Comparison of ENCODE assay signal across 8 cellular contexts in genomic region chr1:24555591-24556413, GRCh38. TPM values are rescaled to one million over a fixed set of nuclear protein-coding genes. Genes with fewer than 3 reads are reported as not detected.
DNase-seq lines count a peak whose midpoint lies in the region; ATAC-seq and TF ChIP-seq lines count a peak whose summit lies in the region.

TSS of gene NCMAP (plus strand) at chr1:24556087. CDS start at chr1:24595431, 39,344 bp downstream.

- H3K36me3 Mint-ChIP-seq in WTC11, result no peaks in the 10 kb centered on the region
- H3K36me3 Mint-ChIP-seq in naive thymus-derived CD4-positive, alpha-beta T cell, result no peaks in the 10 kb centered on the region

- H3K4me1 ChIP-seq in HCT116 (ENCODE audit: control insufficient read depth in 1 of 2, insufficient read depth in 2 of 2, low read length in 2 of 2) (peaks cover 25 to 31% of the 10 kb centered on the region in 2 experiments; a peak in 3 of 4 replicates), ectodermal cell (ENCODE audit: control insufficient read depth, insufficient read depth, low read length) (peaks cover 12% of the 10 kb centered on the region)
- peaks cover 0 to 8% of the 10 kb centered on the region in 2 donors for H3K4me1 ChIP-seq in naive thymus-derived CD4-positive, alpha-beta T cell (ENCODE audit: control insufficient read depth in 2 of 2, insufficient read depth in 2 of 2, low read length in 2 of 2)

- H3K79me2 ChIP-seq in HCT116 (ENCODE audit: insufficient read depth, low read length), result no peaks in the 10 kb centered on the region

- H3K4me3 ChIP-seq in HCT116 (replicated peaks in 1 of 2; ENCODE audit: low read depth in 1 of 2, low read length in 2 of 2), result peak within 1 kb of the TSS; percentile 46 to 60
- H3K4me3 ChIP-seq in ectodermal cell (ENCODE audit: insufficient read depth, low read depth, low read length), result peak within 1 kb of the TSS; percentile 23
- peak within 1 kb of the TSS; percentile 48 for H3K4me3 ChIP-seq in naive thymus-derived CD4-positive, alpha-beta T cell (ENCODE audit: low read length)

- no peaks in the 10 kb centered on the region for H3K9me3 Mint-ChIP-seq in WTC11
- no peaks in the 10 kb centered on the region for H3K9me3 Mint-ChIP-seq in naive thymus-derived CD4-positive, alpha-beta T cell

- CTCF ChIA-PET in HCT116 (lab: Charles Lee) (interaction anchor here (1.1 to 1.5 kb wide), 3 partner anchors 15 to 275 kb away, joined by 3 to 4 read pairs (median 4); no protein-coding TSS in a partner anchor), WTC11 (lab: Charles Lee) (interaction anchor here (1.0 to 3.0 kb wide), 4 partner anchors 14 to 140 kb away, joined by 4 to 16 read pairs (median 9); partner anchors contain the start of gene NIPAL3)
- CTCF ChIA-PET in naive thymus-derived CD4-positive, alpha-beta T cell (lab: Charles Lee), result no interaction called here

- H4K20me1 ChIP-seq in HCT116 (ENCODE audit: insufficient read depth), result no peaks in the 10 kb centered on the region

- H2AFZ ChIP-seq in HCT116 (ENCODE audit: low read depth, low read length, poor library complexity, severe bottlenecking), result peak within 1 kb of the TSS; percentile 44

- ATAC-seq in HCT116 (peak; percentile 74), WTC11 (peak; percentile 37), GM21717 (IDR thresholded peaks at IDR 0.05; ENCODE audit: unreplicated experiment) (no peak), GM21515 (IDR thresholded peaks at IDR 0.05; ENCODE audit: unreplicated experiment) (no peak), GM18519 (IDR thresholded peaks at IDR 0.05; ENCODE audit: low FRiP score, unreplicated experiment) (no peak), HG03108 (IDR thresholded peaks at IDR 0.05; ENCODE audit: unreplicated experiment) (no peak)
- ATAC-seq in naive thymus-derived CD4-positive, alpha-beta T cell, result peak; percentile 81

- 2 to 3% methylated on average over 61 of the region's 61 CpGs for WGBS in ectodermal cell, 2 experiments

- no TSS peak for BruUV-seq in HCT116 (replicated peaks; lab: Mats Ljungman, UMichigan)

- H3K27ac Mint-ChIP-seq in WTC11, result no peak within 1 kb of the TSS
- H3K27ac Mint-ChIP-seq in naive thymus-derived CD4-positive, alpha-beta T cell, result peak within 1 kb of the TSS in 8 of 9 donors; percentile 34 to 85 (median 76)

- no peaks in the 10 kb centered on the region for H3K9me3 ChIP-seq in HCT116 (ENCODE audit: control insufficient read depth in 1 of 2, insufficient read depth in 1 of 2, low read depth in 1 of 2, low read length in 2 of 2)
- no peaks in the 10 kb centered on the region for H3K9me3 ChIP-seq in ectodermal cell (ENCODE audit: control insufficient read depth, low read length)
- no peaks in the 10 kb centered on the region for H3K9me3 ChIP-seq in naive thymus-derived CD4-positive, alpha-beta T cell (ENCODE audit: control insufficient read depth in 2 of 3, low read length in 3 of 3)

- no peaks in the 10 kb centered on the region for H3K27me3 ChIP-seq in HCT116 (ENCODE audit: insufficient read depth, low read length)
- peaks cover 44% of the 10 kb centered on the region for H3K27me3 ChIP-seq in ectodermal cell (ENCODE audit: control insufficient read depth, insufficient read depth, low read length, poor library complexity, severe bottlenecking)
- no peaks in the 10 kb centered on the region for H3K27me3 ChIP-seq in naive thymus-derived CD4-positive, alpha-beta T cell (ENCODE audit: control insufficient read depth in 2 of 2, insufficient read depth in 2 of 2, low read length in 2 of 2)

- peak within 1 kb of the TSS; percentile 85 for H3K4me2 ChIP-seq in HCT116 (ENCODE audit: low read length)

- peaks cover 26% of the 10 kb centered on the region for H3K4me1 Mint-ChIP-seq in WTC11
- peaks cover 10 to 21% (median 10%) of the 10 kb centered on the region in 7 donors for H3K4me1 Mint-ChIP-seq in naive thymus-derived CD4-positive, alpha-beta T cell

- RAD21 ChIA-PET in HCT116 (lab: Charles Lee; ENCODE audit: low non-redundant PET in 1 of 2, low total read pairs in 2 of 2, uncharacterized antibody in 2 of 2, unreplicated experiment in 2 of 2), result no interaction called here

- no peak within 1 kb of the TSS; the same call in 1 of the 2 replicates for H3K27ac ChIP-seq in HCT116 (ENCODE audit: low read depth, low read length)
- no peak within 1 kb of the TSS for H3K27ac ChIP-seq in ectodermal cell (ENCODE audit: insufficient read depth, low read depth, low read length, poor library complexity, severe bottlenecking)
- peak within 1 kb of the TSS; percentile 47 for H3K27ac ChIP-seq in naive thymus-derived CD4-positive, alpha-beta T cell (ENCODE audit: low read depth, low read length)

- no peak for TF ChIP-seq POLR2A in HCT116 (IDR thresholded peaks at IDR 0.05; ENCODE audit: borderline replicate concordance, extremely low read depth, insufficient read depth, insufficient read length)

- intact Hi-C loops in HCT116 (cut with micrococcal nuclease), result no loop called here
- intact Hi-C loops in naive thymus-derived CD4-positive, alpha-beta T cell (cut with micrococcal nuclease), result no loop called here

- DNase-seq in HCT116 (ENCODE audit: low read depth, low spot score), result peak; percentile 10
- DNase-seq in WTC11 (ENCODE audit: low spot score), result peak; percentile 53
- peak in 8 of 9 donors; percentile 17 to 52 (median 36) for DNase-seq in naive thymus-derived CD4-positive, alpha-beta T cell

- H3K4me3 Mint-ChIP-seq in WTC11, result peak within 1 kb of the TSS; percentile 74
- H3K4me3 Mint-ChIP-seq in naive thymus-derived CD4-positive, alpha-beta T cell, result peak within 1 kb of the TSS; percentile 63 to 92 (median 87)

- peaks cover 37% of the 10 kb centered on the region for H3K27me3 Mint-ChIP-seq in WTC11 (ENCODE audit: low read depth)
- peaks cover 0 to 63% (median 9%) of the 10 kb centered on the region in 5 donors for H3K27me3 Mint-ChIP-seq in naive thymus-derived CD4-positive, alpha-beta T cell

- POLR2A ChIA-PET in HCT116 (lab: Charles Lee) (no interaction called here), WTC11 (lab: Charles Lee) (interaction anchor here (0.6 kb wide), 1 partner anchor 84 kb away, joined by 3 read pairs; no protein-coding TSS in a partner anchor)
- POLR2A ChIA-PET in naive thymus-derived CD4-positive, alpha-beta T cell (lab: Charles Lee), result interaction anchor here (0.9 to 1.0 kb wide), 2 partner anchors 10 to 20 kb away, joined by 3 to 5 read pairs; no protein-coding TSS in a partner anchor

- peak; percentile 67 for TF ChIP-seq RAD21 in HCT116 (IDR thresholded peaks at IDR 0.05; ENCODE audit: low read depth)

- TF ChIP-seq CTCF in HCT116 (IDR thresholded peaks at IDR 0.05 in 2 of 3, conservative IDR thresholded peaks at IDR 0.05 in 1 of 3; ENCODE audit: borderline replicate concordance in 1 of 3, insufficient read depth in 1 of 3, low read depth in 2 of 3, low read length in 2 of 3) (peak; percentile 8 to 32 (median 12); a peak in 1 of 6 replicates), WTC11 (IDR thresholded peaks at IDR 0.05) (no peak)

- H3K36me3 ChIP-seq in HCT116 (ENCODE audit: control insufficient read depth in 1 of 2, insufficient read depth in 2 of 2, low read length in 2 of 2) (no peaks in the 10 kb centered on the region), ectodermal cell (ENCODE audit: control insufficient read depth, insufficient read depth, low read length) (no peaks in the 10 kb centered on the region)
- no peaks in the 10 kb centered on the region for H3K36me3 ChIP-seq in naive thymus-derived CD4-positive, alpha-beta T cell (ENCODE audit: control insufficient read depth in 2 of 3, insufficient read depth in 3 of 3, low read length in 3 of 3)

- peak within 1 kb of the TSS; percentile 39 for H3K9ac ChIP-seq in HCT116 (ENCODE audit: low read length)

- H3K9me2 ChIP-seq in HCT116 (ENCODE audit: insufficient read depth), result no peaks in the 10 kb centered on the region

TF ChIP-seq in WTC11, 78 proteins besides CTCF, POLR2A, EP300 and RAD21 (continues in another document):
- no peak for TF ChIP-seq AFF4 (CRISPR knock-in tag; IDR thresholded peaks at IDR 0.05; ENCODE audit: borderline replicate concordance)
- 0 out of 2 replicates have a peak, but pooled peaks have one; percentile 35 for TF ChIP-seq ZNF423 (CRISPR knock-in tag; IDR thresholded peaks at IDR 0.05)

RNA-seq across cellular contexts. Expression of gene NCMAP, which starts in this region (rescaled TPM):
- total RNA-seq in HCT116 (2021; ENCODE audit: unreplicated experiment) (0.84 TPM), WTC11 (2021) (0.26 to 0.41 TPM (median 0.39 TPM) in 3 replicates)
- polyA plus RNA-seq in HCT116 (2012), result 0.65 and 0.99 TPM in 2 replicates
- polyA plus RNA-seq in ectodermal cell (2013, experiment 1 of 4), result not detected
- polyA plus RNA-seq in ectodermal cell (2013, experiment 2 of 4), result not detected
- polyA plus RNA-seq in ectodermal cell (2013, experiment 3 of 4), result not detected
- not detected for polyA plus RNA-seq in ectodermal cell (2013, experiment 4 of 4)
- under 1 TPM in 1 of 5 experiments, not detected in 4; 0.13 TPM for total RNA-seq in naive thymus-derived CD4-positive, alpha-beta T cell
- polyA plus RNA-seq in naive thymus-derived CD4-positive, alpha-beta T cell, result under 1 TPM; 0.10 to 0.12 TPM

Comparison
In these comparisons a context has a peak if more than half of its experiments do, and no peak if none do; other contexts are left out.
1. Peak in DNase-seq, ATAC-seq, H3K4me3 ChIP-seq, H3K9ac ChIP-seq and H3K4me2 ChIP-seq in HCT116; RNA of the gene not detected or under 1 TPM.
2. Peak in DNase-seq and ATAC-seq in WTC11; RNA of the gene not detected or under 1 TPM.
3. Peak in DNase-seq, ATAC-seq, H3K4me3 ChIP-seq and H3K27ac ChIP-seq in naive thymus-derived CD4-positive, alpha-beta T cell; RNA of the gene not detected or under 1 TPM.
4. Of the 4 proteins assayed by ChIP-seq in both WTC11 and HCT116: peak only in WTC11: none; only in HCT116: CTCF and MAX; in both: none; in neither: 2.